1 cellular context compared by ENCODE assay signal in the genomic region with DNA sequence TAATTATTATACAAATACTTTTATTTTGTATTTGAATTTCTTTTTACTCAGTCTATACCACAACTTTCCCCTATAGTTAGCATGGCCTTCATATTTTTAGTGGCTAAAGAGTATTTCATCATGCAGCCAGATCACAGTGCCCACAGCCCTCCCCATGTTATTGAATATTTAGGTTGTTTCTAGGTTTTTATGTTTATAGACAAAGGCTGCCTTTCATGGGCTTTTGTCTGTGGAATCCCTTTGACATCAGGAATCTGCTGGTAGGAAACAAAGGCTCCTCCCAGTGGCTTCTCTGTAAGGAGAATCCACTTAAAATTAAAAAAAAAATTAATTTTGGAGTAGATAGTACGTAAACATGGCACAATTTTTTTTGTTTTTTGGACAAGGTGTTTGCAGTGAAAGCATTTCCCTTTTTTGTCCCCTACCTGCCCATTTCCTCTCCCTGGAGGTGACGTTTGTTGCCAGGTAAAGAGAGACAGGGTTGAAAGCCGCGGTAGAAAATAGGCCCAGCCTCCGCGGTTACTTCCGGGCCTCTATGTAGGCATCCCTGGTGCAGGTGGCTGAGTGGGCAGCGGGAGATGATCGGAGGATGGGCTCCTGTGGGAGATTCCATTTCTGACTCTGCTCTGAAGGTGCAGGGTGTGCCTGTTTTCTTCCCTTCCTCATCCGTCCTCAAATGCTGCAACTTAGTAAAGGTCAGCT.
TF ChIP-seq lines count a peak whose summit lies in the region.

No MANE protein-coding gene starts in this region.

TF ChIP-seq in WTC11, 78 proteins besides CTCF, POLR2A, EP300 and RAD21 (continued from another document):
- TF ChIP-seq, protein P1, sequence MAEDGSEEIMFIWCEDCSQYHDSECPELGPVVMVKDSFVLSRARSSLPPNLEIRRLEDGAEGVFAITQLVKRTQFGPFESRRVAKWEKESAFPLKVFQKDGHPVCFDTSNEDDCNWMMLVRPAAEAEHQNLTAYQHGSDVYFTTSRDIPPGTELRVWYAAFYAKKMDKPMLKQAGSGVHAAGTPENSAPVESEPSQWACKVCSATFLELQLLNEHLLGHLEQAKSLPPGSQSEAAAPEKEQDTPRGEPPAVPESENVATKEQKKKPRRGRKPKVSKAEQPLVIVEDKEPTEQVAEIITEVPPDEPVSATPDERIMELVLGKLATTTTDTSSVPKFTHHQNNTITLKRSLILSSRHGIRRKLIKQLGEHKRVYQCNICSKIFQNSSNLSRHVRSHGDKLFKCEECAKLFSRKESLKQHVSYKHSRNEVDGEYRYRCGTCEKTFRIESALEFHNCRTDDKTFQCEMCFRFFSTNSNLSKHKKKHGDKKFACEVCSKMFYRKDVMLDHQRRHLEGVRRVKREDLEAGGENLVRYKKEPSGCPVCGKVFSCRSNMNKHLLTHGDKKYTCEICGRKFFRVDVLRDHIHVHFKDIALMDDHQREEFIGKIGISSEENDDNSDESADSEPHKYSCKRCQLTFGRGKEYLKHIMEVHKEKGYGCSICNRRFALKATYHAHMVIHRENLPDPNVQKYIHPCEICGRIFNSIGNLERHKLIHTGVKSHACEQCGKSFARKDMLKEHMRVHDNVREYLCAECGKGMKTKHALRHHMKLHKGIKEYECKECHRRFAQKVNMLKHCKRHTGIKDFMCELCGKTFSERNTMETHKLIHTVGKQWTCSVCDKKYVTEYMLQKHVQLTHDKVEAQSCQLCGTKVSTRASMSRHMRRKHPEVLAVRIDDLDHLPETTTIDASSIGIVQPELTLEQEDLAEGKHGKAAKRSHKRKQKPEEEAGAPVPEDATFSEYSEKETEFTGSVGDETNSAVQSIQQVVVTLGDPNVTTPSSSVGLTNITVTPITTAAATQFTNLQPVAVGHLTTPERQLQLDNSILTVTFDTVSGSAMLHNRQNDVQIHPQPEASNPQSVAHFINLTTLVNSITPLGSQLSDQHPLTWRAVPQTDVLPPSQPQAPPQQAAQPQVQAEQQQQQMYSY (CRISPR knock-in tag; IDR thresholded peaks at IDR 0.05): no peak
- TF ChIP-seq ZNF263 (CRISPR knock-in tag; IDR thresholded peaks at IDR 0.05; ENCODE audit: low read depth) (no peak), KAT7 (CRISPR knock-in tag; IDR thresholded peaks at IDR 0.05; ENCODE audit: borderline replicate concordance) (no peak), JAZF1 (CRISPR knock-in tag; IDR thresholded peaks at IDR 0.05) (no peak), ESRRA (CRISPR knock-in tag; IDR thresholded peaks at IDR 0.05; ENCODE audit: borderline replicate concordance) (no peak), ZBTB43 (CRISPR knock-in tag; IDR thresholded peaks at IDR 0.05) (no peak), ZNF512 (CRISPR knock-in tag; IDR thresholded peaks at IDR 0.05; ENCODE audit: borderline replicate concordance) (no peak), OVOL2 (CRISPR knock-in tag; IDR thresholded peaks at IDR 0.05; ENCODE audit: borderline replicate concordance) (no peak), GABPB1 (CRISPR knock-in tag; IDR thresholded peaks at IDR 0.05) (no peak), RORB (CRISPR knock-in tag; IDR thresholded peaks at IDR 0.05) (no peak), RELA (CRISPR knock-in tag; IDR thresholded peaks at IDR 0.05; ENCODE audit: borderline replicate concordance) (no peak)
- TF ChIP-seq, protein P2, sequence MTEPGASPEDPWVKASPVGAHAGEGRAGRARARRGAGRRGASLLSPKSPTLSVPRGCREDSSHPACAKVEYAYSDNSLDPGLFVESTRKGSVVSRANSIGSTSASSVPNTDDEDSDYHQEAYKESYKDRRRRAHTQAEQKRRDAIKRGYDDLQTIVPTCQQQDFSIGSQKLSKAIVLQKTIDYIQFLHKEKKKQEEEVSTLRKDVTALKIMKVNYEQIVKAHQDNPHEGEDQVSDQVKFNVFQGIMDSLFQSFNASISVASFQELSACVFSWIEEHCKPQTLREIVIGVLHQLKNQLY (CRISPR knock-in tag; IDR thresholded peaks at IDR 0.05): no peak
